ENCODE assay signal across 1 cellular context in genomic region chr7:101300465-101301376, GRCh38.
TF ChIP-seq lines count a peak whose summit lies in the region.

No MANE protein-coding gene starts in this region.

TF ChIP-seq in endothelial cell of umbilical vein, 7 proteins besides CTCF, POLR2A, EP300 and RAD21:
- TF ChIP-seq EZH2 (IDR thresholded peaks at IDR 0.05; ENCODE audit: borderline replicate concordance, low read depth, low read length, severe bottlenecking) (peak; percentile 40), POLR2AphosphoS5 (IDR thresholded peaks at IDR 0.05; ENCODE audit: insufficient read depth, low read depth, low read length) (no peak), MAX (IDR thresholded peaks at IDR 0.05; ENCODE audit: insufficient read depth, insufficient read length) (no peak), JUN (IDR thresholded peaks at IDR 0.05; ENCODE audit: borderline replicate concordance, insufficient read depth, insufficient read length, low read depth) (no peak), FOS (IDR thresholded peaks at IDR 0.05; ENCODE audit: borderline replicate concordance, insufficient read depth, low read length) (no peak), GATA2 (IDR thresholded peaks at IDR 0.05; ENCODE audit: insufficient read depth, insufficient read length, low read depth, low read length) (no peak)
